ENCODE assay signal across 29 cellular contexts in the genomic region with DNA sequence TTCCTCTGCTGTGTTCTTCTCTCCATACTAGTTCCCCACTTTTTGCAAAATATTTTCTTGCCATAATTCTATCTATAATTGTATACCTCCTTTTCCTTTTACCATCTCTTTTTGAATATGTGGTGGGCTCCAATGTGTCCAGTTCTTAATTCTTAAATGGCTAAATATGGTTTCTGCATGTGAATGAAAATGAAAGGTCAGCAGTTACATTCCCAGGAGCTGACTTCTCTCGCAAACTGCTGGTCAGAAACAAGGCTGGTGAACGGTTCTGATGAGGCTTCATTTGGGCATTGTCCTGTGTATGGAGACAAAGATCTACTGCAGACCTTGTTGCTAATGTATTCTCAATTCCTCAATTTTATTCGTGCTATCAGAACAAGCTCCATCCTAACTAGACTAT.
"Had no signal": no experiment of that assay in that cellular context is flagged by ENCODE, and none has a peak within 500 bp of the region (broad histone marks: within the 10 kb centered on the region; RNA-seq: fewer than 3 reads in every experiment).

No MANE protein-coding gene starts in this region.

- H3K36me3 ChIP-seq: neutrophil, ovary, spleen, stomach, thoracic aorta, thyroid gland, tibial nerve, upper lobe of left lung, vagina had no signal

- H3K79me2 ChIP-seq: parathyroid adenoma had no signal

- H2AFZ ChIP-seq: parathyroid adenoma had no signal

- H3K4me1 ChIP-seq: parathyroid adenoma, psoas muscle, spleen, stomach, thyroid gland, tibial nerve had no signal

- ATAC-seq: naive thymus-derived CD8-positive, alpha-beta T cell; natural killer cell treated with Interleukin-12 subunit alpha and Interleukin-12 subunit beta and Interleukin-15 and Interleukin-18, amount 100 ng/mL, for 72 hours; psoas muscle; right cardiac atrium; sciatic nerve; stimulated activated naive B cell treated with anti-CD40 and anti-IgM and Interleukin-4, amounts not matched to agents 10 μg/mL and 1 μg/mL and 100 μg/mL, for 72 hours had no signal

- H3K9ac ChIP-seq: parathyroid adenoma had no signal

- H3K27ac ChIP-seq: neutrophil, ovary, parathyroid adenoma, psoas muscle, skin epidermis, spleen, stomach, thoracic aorta, thyroid gland, upper lobe of left lung, vagina had no signal

- H3K4me3 ChIP-seq: ovary, psoas muscle, skin epidermis, smooth muscle cell, spleen, stomach, thoracic aorta, thyroid gland, tibial nerve, upper lobe of left lung, vagina had no signal

- FAIRE-seq: urothelium cell line had no signal

- H3K4me2 ChIP-seq: smooth muscle cell had no signal

- DNase-seq: naive B cell; naive thymus-derived CD8-positive, alpha-beta T cell; nephron progenitor cell; nucleus accumbens; ovary; psoas muscle; right cardiac atrium; spleen; stimulated activated CD4-positive, alpha-beta T cell treated with anti-CD3 and anti-CD28 coated beads, Interleukin-12 subunit alpha, Interleukin-12 subunit beta, amount 100 ng/mL, for 4 hours; stimulated activated CD4-positive, alpha-beta T cell treated with anti-CD3 and anti-CD28 coated beads, Interleukin-1b, Interleukin-23, amount 100 ng/mL, for 48 hours; stimulated activated CD4-positive, alpha-beta T cell treated with anti-CD3 and anti-CD28 coated beads, Interleukin-4, amount 100 ng/mL, for 1 hour; stimulated activated CD4-positive, alpha-beta T cell treated with anti-CD3 and anti-CD28 coated beads, Interleukin-4, amount 100 ng/mL, for 4 hours; stimulated activated CD8-positive, alpha-beta memory T cell treated with anti-CD3 and anti-CD28 coated beads, Interleukin-4, amount 100 ng/mL, for 48 hours; stimulated activated naive B cell treated with anti-CD40 and anti-IgM and Interleukin-4, amounts not matched to agents 10 μg/mL and 1 μg/mL and 100 μg/mL, for 72 hours; stimulated activated naive CD4-positive, alpha-beta T cell treated with Interleukin-2 at 50 U/mL for 16 hours; stomach; thyroid gland; trophoblast cell; upper lobe of left lung had no signal

- H3K27me3 ChIP-seq: neutrophil, ovary, spleen, stomach, thyroid gland, tibial nerve, upper lobe of left lung, vagina had no signal

- H3K9me3 ChIP-seq: neutrophil, ovary, psoas muscle, spleen, stomach, thoracic aorta, thyroid gland, tibial nerve, upper lobe of left lung, vagina had no signal
